34 cellular contexts compared by ENCODE assay signal in the genomic region with DNA sequence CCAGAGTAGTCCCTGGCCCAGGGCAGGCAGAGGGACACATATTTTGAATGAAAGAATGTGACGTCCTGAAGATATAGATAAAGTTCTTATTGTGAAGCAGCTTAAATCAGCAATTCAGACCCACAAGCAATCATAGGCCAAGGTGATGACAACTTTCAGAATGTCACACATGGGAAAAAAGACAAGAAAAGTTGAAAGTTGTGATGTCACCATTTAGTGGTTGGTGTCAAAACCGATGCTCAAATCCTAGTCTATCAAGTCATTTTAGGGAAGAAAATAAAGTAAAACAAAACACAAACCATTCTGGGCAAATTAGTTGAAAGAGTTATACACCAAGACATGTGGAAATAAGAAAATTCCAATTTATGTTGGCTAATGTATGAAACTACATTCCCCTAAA.
"Had no signal": no experiment of that assay in that cellular context is flagged by ENCODE, and none has a peak within 500 bp of the region (broad histone marks: within the 10 kb centered on the region; RNA-seq: fewer than 3 reads in every experiment).

No MANE protein-coding gene starts in this region.

- DNase-seq: activated effector memory CD4-positive, alpha-beta T cell treated with anti-CD3 and anti-CD28 coated beads, Interleukin-2, amount 50 U/mL, for 16 hours; activated effector memory CD4-positive, alpha-beta T cell treated with Interleukin-2 at 50 U/mL for 16 hours; activated gamma-delta T cell; activated gamma-delta T cell treated with Interleukin-2 at 50 U/mL for 16 hours; activated naive CD4-positive, alpha-beta T cell; activated naive CD4-positive, alpha-beta T cell treated with anti-CD3 and anti-CD28 coated beads for 36 hours; activated naive CD4-positive, alpha-beta T cell treated with anti-CD3 and anti-CD28 coated beads, Interleukin-2, amount 10 ng/mL, durations not matched to agents 7 days and 5 days; activated naive CD4-positive, alpha-beta T cell treated with anti-CD3 and anti-CD28 coated beads, Interleukin-2, amount 50 U/mL, for 16 hours; activated naive CD4-positive, alpha-beta T cell treated with Interleukin-2 at 50 U/mL for 16 hours; activated naive CD8-positive, alpha-beta T cell treated with anti-CD3 and anti-CD28 coated beads for 36 hours; activated naive CD8-positive, alpha-beta T cell treated with anti-CD3 and anti-CD28 coated beads, Interleukin-2, amount 10 ng/mL, durations not matched to agents 7 days and 5 days; activated naive CD8-positive, alpha-beta T cell treated with anti-CD3 and anti-CD28 coated beads, Interleukin-2, amount 50 U/mL, for 24 hours; activated T-cell treated with anti-CD3 and anti-CD28 coated beads, Interleukin-2, amount 50 U/mL, for 1 hour; activated T-cell treated with anti-CD3 and anti-CD28 coated beads, Interleukin-2, amount 50 U/mL, for 24 hours; activated T-cell treated with anti-CD3 and anti-CD28 coated beads, Interleukin-2, amount 50 U/mL, for 4 hours; activated T-cell treated with anti-CD3 and anti-CD28 coated beads, Interleukin-2, amount 50 U/mL, for 48 hours; activated T-cell treated with anti-CD3 and anti-CD28 coated beads, Interleukin-2, amount 50 U/mL, for 72 hours; adrenal gland; amniotic stem cell; amygdala; anterior cingulate cortex; aorta; body of pancreas; brain microvascular endothelial cell; caudate nucleus; central memory CD4-positive, alpha-beta T cell; cerebellar nuclear complex had no signal

- H3K4me1 ChIP-seq: adrenal gland, ascending aorta, body of pancreas, breast epithelium had no signal

- H3K27ac ChIP-seq: adrenal gland, ascending aorta, body of pancreas, brain microvascular endothelial cell, breast epithelium, cardiac muscle cell had no signal

- H3K9me3 ChIP-seq: adrenal gland, ascending aorta, body of pancreas, breast epithelium had no signal

- ATAC-seq: activated naive CD4-positive, alpha-beta T cell treated with anti-CD3 and anti-CD28 coated beads, Interleukin-2, amount 50 U/mL, for 72 hours; activated naive CD8-positive, alpha-beta T cell treated with anti-CD3 and anti-CD28 coated beads, Interleukin-2, amount 50 U/mL, for 24 hours; activated T-cell treated with anti-CD3 and anti-CD28 coated beads, Interleukin-2, amount 50 U/mL, for 4 hours; activated T-cell treated with anti-CD3 and anti-CD28 coated beads, Interleukin-2, amount 50 U/mL, for 72 hours; activated T-helper 17 cell treated with anti-CD3 and anti-CD28 coated beads, Interleukin-2, amount 50 U/mL, for 72 hours; body of pancreas had no signal

- H3K36me3 ChIP-seq: adrenal gland, ascending aorta, brain microvascular endothelial cell, breast epithelium, cardiac muscle cell had no signal

- FAIRE-seq: astrocyte, bronchial epithelial cell had no signal

- H3K4me3 ChIP-seq: adrenal gland, ascending aorta, body of pancreas, breast epithelium, cardiac muscle cell had no signal

- H3K27me3 ChIP-seq: adrenal gland, ascending aorta, body of pancreas, brain microvascular endothelial cell, breast epithelium, cardiac muscle cell had no signal
